14 cellular contexts compared by ENCODE assay signal in the genomic region with DNA sequence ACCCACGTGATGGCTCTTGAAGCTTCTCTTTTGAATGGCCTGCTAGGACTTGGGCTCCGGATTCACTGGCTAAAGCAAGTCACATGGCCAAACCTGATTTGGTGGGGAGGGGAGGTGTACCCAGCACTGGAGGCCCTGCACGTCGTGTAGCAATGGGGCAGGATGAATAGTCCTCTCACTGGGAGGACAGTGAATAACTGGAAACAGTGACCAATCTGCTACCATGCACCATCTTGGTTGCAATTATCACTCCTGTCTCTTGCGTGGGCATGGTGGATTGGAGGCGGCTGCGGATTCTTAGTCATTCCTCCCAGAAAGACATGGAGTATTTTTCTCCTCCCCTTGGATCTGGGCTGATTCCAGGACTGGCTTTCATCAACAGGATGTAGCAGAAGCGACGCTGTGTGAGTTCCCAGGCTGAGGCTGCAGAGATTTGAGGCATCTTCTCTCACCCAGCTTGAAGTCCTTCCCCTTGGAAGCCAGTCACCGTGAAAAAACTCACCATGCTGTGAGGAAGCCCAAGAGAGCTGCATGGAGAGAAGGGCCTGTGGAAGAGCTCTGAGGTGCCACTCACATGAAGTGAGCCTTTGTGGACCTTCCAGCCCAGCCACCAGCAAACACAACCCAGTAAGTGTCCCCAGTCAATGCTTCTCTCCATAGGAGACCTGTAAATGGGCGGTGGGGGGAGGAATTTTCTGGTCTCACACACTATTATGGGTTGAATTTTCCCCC.
DNase-seq lines count a peak whose midpoint lies in the region; ATAC-seq, FAIRE-seq and TF ChIP-seq lines count a peak whose summit lies in the region.
"Had no signal": no experiment of that assay in that cellular context is flagged by ENCODE, and none has a peak within 500 bp of the region (broad histone marks: within the 10 kb centered on the region; RNA-seq: fewer than 3 reads in every experiment).

No MANE protein-coding gene starts in this region.

- no peaks in the 10 kb centered on the region for H3K9me1 ChIP-seq in K562 (ENCODE audit: control insufficient read depth, insufficient read depth, low read length)

- H3K4me1 ChIP-seq in HUES6 (ENCODE audit: control insufficient read depth, insufficient read depth, low read length) (peaks cover 12% of the 10 kb centered on the region; the same call in 1 of the 2 replicates), K562 (replicated peaks in 1 of 2; ENCODE audit: control insufficient read depth in 2 of 2, insufficient read depth in 2 of 2, low read length in 2 of 2) (peaks cover 0 to 2% of the 10 kb centered on the region in 2 experiments; a peak in 3 of 5 replicates), SJCRH30 (no peaks in the 10 kb centered on the region)

- TF ChIP-seq EP300 in K562 (IDR thresholded peaks at IDR 0.05; ENCODE audit: low read length): no peak

- H3K27ac Mint-ChIP-seq in mesothelial cell of epicardium (peak overlapping the region; percentile 97), T-cell (no peak overlapping the region)
- H3K27ac Mint-ChIP-seq: HFFc6 had no signal

- TF ChIP-seq RAD21 in K562 (CRISPR knock-in tag; conservative IDR thresholded peaks at IDR 0.05 in 1 of 2, IDR thresholded peaks at IDR 0.05 in 1 of 2): no peak

- POLR2A ChIA-PET in K562 (lab: Yijun Ruan, JAX): interaction anchor here (1.0 kb wide), 1 partner anchor 12 kb away, joined by 3 read pairs; no protein-coding TSS in a partner anchor
- POLR2A ChIA-PET in T-cell (lab: Charles Lee): no interaction called here

- H3K4me3 ChIP-seq in HUES6 (ENCODE audit: low read depth, low read length): peak overlapping the region; percentile 39; the same call in 1 of the 2 replicates
- H3K4me3 ChIP-seq in K562: no peak overlapping the region
- no peak overlapping the region for H3K4me3 ChIP-seq in SJCRH30

- TF ChIP-seq POLR2A in K562 (conservative IDR thresholded peaks at IDR 0.05): no peak

- in situ Hi-C loops in K562 (cut with MboI): no loop called here

- DNase-seq in AG08395 (ENCODE audit: low spot score) (peak; percentile 41), K562 (ENCODE audit: extremely low read depth in 1 of 4, low spot score in 3 of 4) (no peak), mesothelial cell of epicardium (ENCODE audit: low spot score in 2 of 2, unreplicated experiment in 2 of 2) (no peak), T-cell (no peak), SJCRH30 (no peak), medulla oblongata (ENCODE audit: extremely low spot score) (no peak)
- DNase-seq in central memory CD4-positive, alpha-beta T cell: no peak
- DNase-seq: activated T-cell treated with anti-CD3 and anti-CD28 coated beads for 4 hours, HFFc6, NCI-H526 treated with DMSO at 0.1 percent for 48 hours, Right ventricle myocardium superior had no signal

- H3K4me1 Mint-ChIP-seq in mesothelial cell of epicardium (peaks cover 52% of the 10 kb centered on the region), T-cell (no peaks in the 10 kb centered on the region)

- H3K36me3 ChIP-seq in HUES6 (ENCODE audit: control insufficient read depth, insufficient read depth, low read length) (no peaks in the 10 kb centered on the region), K562 (ENCODE audit: control insufficient read depth, insufficient read depth, low read length) (no peaks in the 10 kb centered on the region), SJCRH30 (no peaks in the 10 kb centered on the region)

- no peak overlapping the region for H3K27ac ChIP-seq in HUES6 (ENCODE audit: low read depth, low read length)
- no peak overlapping the region for H3K27ac ChIP-seq in K562 (ENCODE audit: extremely low read depth, low read depth, low read length)
- no peak overlapping the region for H3K27ac ChIP-seq in SJCRH30

- no peaks in the 10 kb centered on the region for H3K79me2 ChIP-seq in K562 (ENCODE audit: control insufficient read depth, insufficient read depth, low read length)

- H3K9ac ChIP-seq in HUES6 (ENCODE audit: low read length): peak overlapping the region; percentile 70
- H3K9ac ChIP-seq in K562 (ENCODE audit: insufficient read depth in 1 of 2, low read depth in 2 of 2, low read length in 2 of 2): no peak overlapping the region

- H3K9me3 Mint-ChIP-seq in mesothelial cell of epicardium (no peaks in the 10 kb centered on the region), T-cell (no peaks in the 10 kb centered on the region)
- H3K9me3 Mint-ChIP-seq: HFFc6 had no signal

- no peaks in the 10 kb centered on the region for H4K20me1 ChIP-seq in K562 (replicated peaks; ENCODE audit: control insufficient read depth, insufficient read depth, low read length)

- peak overlapping the region; percentile 80 for H3K4me3 Mint-ChIP-seq in mesothelial cell of epicardium
- H3K4me3 Mint-ChIP-seq in T-cell: no peak overlapping the region
- H3K4me3 Mint-ChIP-seq: HFFc6 had no signal

- no peak for FAIRE-seq in K562 (lab: Jason Lieb, UNC)
- FAIRE-seq: frontal cortex, G401.6 had no signal

- H3K9me3 ChIP-seq in HUES6 (ENCODE audit: control insufficient read depth, insufficient read depth, low read depth, low read length) (no peaks in the 10 kb centered on the region), K562 (replicated peaks; ENCODE audit: control insufficient read depth, insufficient read depth, low read depth, low read length) (no peaks in the 10 kb centered on the region), SJCRH30 (replicated peaks) (no peaks in the 10 kb centered on the region)

- H3K4me2 ChIP-seq in K562 (ENCODE audit: insufficient read depth, low read length): no peak overlapping the region

- H3K27me3 Mint-ChIP-seq in mesothelial cell of epicardium (ENCODE audit: low read depth): no peaks in the 10 kb centered on the region
- H3K27me3 Mint-ChIP-seq in T-cell: peaks cover 0 to 4% of the 10 kb centered on the region in 2 donors

- TF ChIP-seq CTCF in K562 (IDR thresholded peaks at IDR 0.05 in 2 of 3, conservative IDR thresholded peaks at IDR 0.05 in 1 of 3; ENCODE audit: insufficient read depth in 2 of 3, low read depth in 1 of 3, low read length in 3 of 3) (no peak), mesothelial cell of epicardium (IDR thresholded peaks at IDR 0.05; ENCODE audit: unreplicated experiment) (no peak)

- H3K36me3 Mint-ChIP-seq in mesothelial cell of epicardium (no peaks in the 10 kb centered on the region), T-cell (no peaks in the 10 kb centered on the region)

- intact Hi-C loops in K562 (cut with micrococcal nuclease): no loop called here

- no peak overlapping the region for H2AFZ ChIP-seq in K562 (ENCODE audit: low read depth, low read length)

- H3K27me3 ChIP-seq in HUES6 (ENCODE audit: control insufficient read depth, insufficient read depth, low read length) (peaks cover 3% of the 10 kb centered on the region; the same call in 1 of the 2 replicates), K562 (ENCODE audit: control insufficient read depth in 2 of 2, insufficient read depth in 2 of 2, low read length in 2 of 2) (no peaks in the 10 kb centered on the region), SJCRH30 (no peaks in the 10 kb centered on the region)

- ATAC-seq in K562: peak; percentile 29; the same call in 2 of the 3 replicates
- no peak for ATAC-seq in T-cell (replicated peaks in 1 of 4)

- CTCF ChIA-PET in K562 (lab: Yijun Ruan, JAX; ENCODE audit: low intra/inter-chr PET ratio): no interaction called here
- CTCF ChIA-PET in T-cell (lab: Charles Lee): interaction anchor here in 1 of 2 donors (0.6 kb wide), 1 partner anchor 1066 kb away, joined by 3 read pairs; no protein-coding TSS in a partner anchor

- no TSS peak for BruUV-seq in K562 (replicated peaks; lab: Mats Ljungman, UMichigan)

- 7% methylated on average over 11 of the region's 11 CpGs for WGBS in K562 (ENCODE audit: insufficient coverage, low coverage, missing lambda C conversion rate)

TF ChIP-seq in K562, 482 proteins besides CTCF, POLR2A, EP300 and RAD21:
- TF ChIP-seq JUND (IDR thresholded peaks at IDR 0.05; ENCODE audit: borderline replicate concordance, low read depth, low read length) (no peak), JUND (tag; IDR thresholded peaks at IDR 0.05; ENCODE audit: borderline replicate concordance, low read depth, low read length) (no peak), RAD51 (IDR thresholded peaks at IDR 0.05; ENCODE audit: borderline replicate concordance, low read depth) (peak; percentile 38; the same call in 1 of the 2 replicates)
- TF ChIP-seq, protein P1, sequence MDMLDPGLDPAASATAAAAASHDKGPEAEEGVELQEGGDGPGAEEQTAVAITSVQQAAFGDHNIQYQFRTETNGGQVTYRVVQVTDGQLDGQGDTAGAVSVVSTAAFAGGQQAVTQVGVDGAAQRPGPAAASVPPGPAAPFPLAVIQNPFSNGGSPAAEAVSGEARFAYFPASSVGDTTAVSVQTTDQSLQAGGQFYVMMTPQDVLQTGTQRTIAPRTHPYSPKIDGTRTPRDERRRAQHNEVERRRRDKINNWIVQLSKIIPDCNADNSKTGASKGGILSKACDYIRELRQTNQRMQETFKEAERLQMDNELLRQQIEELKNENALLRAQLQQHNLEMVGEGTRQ (CRISPR knock-in tag; IDR thresholded peaks at IDR 0.05): peak; percentile 41
- TF ChIP-seq, protein P2, sequence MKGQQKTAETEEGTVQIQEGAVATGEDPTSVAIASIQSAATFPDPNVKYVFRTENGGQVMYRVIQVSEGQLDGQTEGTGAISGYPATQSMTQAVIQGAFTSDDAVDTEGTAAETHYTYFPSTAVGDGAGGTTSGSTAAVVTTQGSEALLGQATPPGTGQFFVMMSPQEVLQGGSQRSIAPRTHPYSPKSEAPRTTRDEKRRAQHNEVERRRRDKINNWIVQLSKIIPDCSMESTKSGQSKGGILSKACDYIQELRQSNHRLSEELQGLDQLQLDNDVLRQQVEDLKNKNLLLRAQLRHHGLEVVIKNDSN (CRISPR knock-in tag; IDR thresholded peaks at IDR 0.05): peak; percentile 56
